8 cellular contexts compared by ENCODE assay signal in genomic region chr17:20009302-20010098, GRCh38. TPM values are rescaled to one million over a fixed set of nuclear protein-coding genes. Genes with fewer than 3 reads are reported as not detected.
DNase-seq lines count a peak whose midpoint lies in the region; ATAC-seq lines count a peak whose summit lies in the region.

Gene SPECC1, plus strand, starts transcription at chr17:20009359. Its CDS starts 87,293 bp downstream, at chr17:20096652.

- peaks cover 14% of the 10 kb centered on the region for H3K4me1 ChIP-seq in effector memory CD4-positive, alpha-beta T cell (ENCODE audit: control insufficient read depth, insufficient read depth, low read length, poor library complexity, severe bottlenecking)
- peaks cover 7% of the 10 kb centered on the region for H3K4me1 ChIP-seq in mesodermal cell (ENCODE audit: control insufficient read depth, insufficient read depth, low read length, poor library complexity, severe bottlenecking)

- WGBS in mesodermal cell (ENCODE audit: insufficient coverage in 2 of 2), 2 experiments: 0 to 1% methylated on average over 56 to 71 of the region's 96 CpGs

- H3K27me3 Mint-ChIP-seq in activated CD8-positive, alpha-beta T cell treated with anti-CD3 and anti-CD28 coated beads, Interleukin-2, amount 10 ng/mL, durations not matched to agents 7 days and 5 days (ENCODE audit: low read depth): peaks cover 45% of the 10 kb centered on the region

- peak within 1 kb of the TSS; percentile 78 for H3K4me3 ChIP-seq in effector memory CD4-positive, alpha-beta T cell (ENCODE audit: insufficient read depth, low read depth, low read length, poor library complexity, severe bottlenecking)
- H3K4me3 ChIP-seq in mesodermal cell (ENCODE audit: extremely low read depth, insufficient read depth, low read length, poor library complexity, severe bottlenecking): peak within 1 kb of the TSS; percentile 56

- no peaks in the 10 kb centered on the region for H3K9me3 ChIP-seq in effector memory CD4-positive, alpha-beta T cell (ENCODE audit: control insufficient read depth, low read length)
- no peaks in the 10 kb centered on the region for H3K9me3 ChIP-seq in mesodermal cell (ENCODE audit: control insufficient read depth, low read length)

- no peaks in the 10 kb centered on the region for H3K9me3 Mint-ChIP-seq in activated CD8-positive, alpha-beta T cell treated with anti-CD3 and anti-CD28 coated beads, Interleukin-2, amount 10 ng/mL, durations not matched to agents 7 days and 5 days (ENCODE audit: insufficient read depth)

- peaks cover 3% of the 10 kb centered on the region for H3K27me3 ChIP-seq in effector memory CD4-positive, alpha-beta T cell (replicated peaks; ENCODE audit: control insufficient read depth, insufficient read depth, low read length, poor library complexity, severe bottlenecking)

- peak within 1 kb of the TSS; percentile 83 for H3K4me3 Mint-ChIP-seq in activated CD8-positive, alpha-beta T cell treated with anti-CD3 and anti-CD28 coated beads, Interleukin-2, amount 10 ng/mL, durations not matched to agents 7 days and 5 days

- peak; percentile 95 for ATAC-seq in HG03432 (IDR thresholded peaks at IDR 0.05; ENCODE audit: unreplicated experiment)
- ATAC-seq in activated CD8-positive, alpha-beta T cell treated with anti-CD3 and anti-CD28 coated beads, Interleukin-2, amount 10 ng/mL, durations not matched to agents 7 days and 5 days: peak; percentile 99

- no peaks in the 10 kb centered on the region for H3K36me3 ChIP-seq in effector memory CD4-positive, alpha-beta T cell (ENCODE audit: control insufficient read depth, insufficient read depth, low read length)
- H3K36me3 ChIP-seq in mesodermal cell (ENCODE audit: control insufficient read depth, insufficient read depth, low read length): no peaks in the 10 kb centered on the region

- peak within 1 kb of the TSS; percentile 64 for H3K27ac Mint-ChIP-seq in activated CD8-positive, alpha-beta T cell treated with anti-CD3 and anti-CD28 coated beads, Interleukin-2, amount 10 ng/mL, durations not matched to agents 7 days and 5 days

- DNase-seq in AML-193 (lab: John Stamatoyannopoulos, UW) (peak; percentile 64 to 67), GM19238 (ENCODE audit: insufficient read length, low spot score) (peak; percentile 83), NCI-H774 (lab: John Stamatoyannopoulos, UW) (peak; percentile 43)
- peak; percentile 88 for DNase-seq in activated CD8-positive, alpha-beta T cell treated with anti-CD3 and anti-CD28 coated beads, Interleukin-2, amount 10 ng/mL, durations not matched to agents 7 days and 5 days
- DNase-seq in effector memory CD4-positive, alpha-beta T cell: peak; percentile 72 to 76 (median 73)
- DNase-seq in stimulated activated CD8-positive, alpha-beta memory T cell treated with anti-CD3 and anti-CD28 coated beads, Interleukin-15, amount 100 ng/mL, for 48 hours (ENCODE audit: low read depth in 2 of 2): peak; percentile 81 to 87

- no peaks in the 10 kb centered on the region for H3K36me3 Mint-ChIP-seq in activated CD8-positive, alpha-beta T cell treated with anti-CD3 and anti-CD28 coated beads, Interleukin-2, amount 10 ng/mL, durations not matched to agents 7 days and 5 days (ENCODE audit: low read depth)

- peaks cover 10% of the 10 kb centered on the region for H3K4me1 Mint-ChIP-seq in activated CD8-positive, alpha-beta T cell treated with anti-CD3 and anti-CD28 coated beads, Interleukin-2, amount 10 ng/mL, durations not matched to agents 7 days and 5 days (ENCODE audit: low read depth)

- CTCF ChIA-PET in activated CD8-positive, alpha-beta T cell treated with anti-CD3 and anti-CD28 coated beads, Interleukin-2, amount 10 ng/mL, durations not matched to agents 7 days and 5 days (lab: Charles Lee): interaction anchor here (0.8 to 3.8 kb wide), 18 partner anchors 9 to 81 kb away, joined by 3 to 21 read pairs (median 4); partner anchors contain the start of gene AKAP10

- no peak within 1 kb of the TSS for H3K27ac ChIP-seq in effector memory CD4-positive, alpha-beta T cell (ENCODE audit: insufficient read depth, low read length, poor library complexity, severe bottlenecking)
- no peak within 1 kb of the TSS for H3K27ac ChIP-seq in mesodermal cell (ENCODE audit: low read depth, low read length, severe bottlenecking)

- POLR2A ChIA-PET in activated CD8-positive, alpha-beta T cell treated with anti-CD3 and anti-CD28 coated beads, Interleukin-2, amount 10 ng/mL, durations not matched to agents 7 days and 5 days (lab: Charles Lee): interaction anchor here (0.8 to 1.1 kb wide), 2 partner anchors 27 to 32 kb away, joined by 4 to 6 read pairs; partner anchors contain the start of gene AKAP10

RNA-seq across cellular contexts. Expression of gene SPECC1, which starts in this region (rescaled TPM):
- 1 to 10 TPM; 4.2 to 5.3 TPM for total RNA-seq in activated CD8-positive, alpha-beta T cell treated with anti-CD3 and anti-CD28 coated beads, Interleukin-2, amount 10 ng/mL, durations not matched to agents 7 days and 5 days
- polyA plus RNA-seq in mesodermal cell (2013, experiment 1 of 2): 59.3 TPM
- 65.8 TPM for polyA plus RNA-seq in mesodermal cell (2013, experiment 2 of 2)
